Comparison of ENCODE assay signal across 1 cellular context in the genomic region with DNA sequence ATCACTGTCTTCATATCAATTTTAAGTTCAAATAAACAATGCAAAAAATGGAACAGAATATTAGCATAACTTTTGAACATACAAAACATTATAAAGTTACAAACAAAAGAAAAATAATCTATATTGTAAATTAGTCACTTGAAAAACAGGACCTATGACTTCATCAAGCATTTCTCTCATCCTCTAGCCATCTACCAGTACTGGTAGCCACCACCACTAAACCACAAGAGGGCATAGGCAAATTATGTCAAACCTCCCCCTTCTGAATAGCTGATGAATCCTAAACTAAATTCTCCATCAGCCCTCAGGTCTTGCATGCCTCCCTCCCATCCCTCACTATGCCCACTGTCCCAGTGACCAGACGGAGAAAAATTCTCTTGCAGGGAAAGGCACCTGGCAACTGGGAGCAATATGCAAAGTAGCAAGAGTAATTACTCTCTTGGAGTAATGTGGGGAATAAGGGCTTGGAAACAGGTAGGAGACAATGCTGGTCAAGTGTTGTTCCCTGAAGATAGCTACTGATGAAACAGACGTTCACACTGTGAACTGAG.
TF ChIP-seq lines count a peak whose summit lies in the region.

No MANE protein-coding gene starts in this region.

TF ChIP-seq in SK-N-SH, 30 proteins besides CTCF, POLR2A, EP300 and RAD21 (continued from another document):
- TF ChIP-seq REST (IDR thresholded peaks at IDR 0.05; ENCODE audit: low read depth, low read length): no peak
- TF ChIP-seq, protein P1, sequence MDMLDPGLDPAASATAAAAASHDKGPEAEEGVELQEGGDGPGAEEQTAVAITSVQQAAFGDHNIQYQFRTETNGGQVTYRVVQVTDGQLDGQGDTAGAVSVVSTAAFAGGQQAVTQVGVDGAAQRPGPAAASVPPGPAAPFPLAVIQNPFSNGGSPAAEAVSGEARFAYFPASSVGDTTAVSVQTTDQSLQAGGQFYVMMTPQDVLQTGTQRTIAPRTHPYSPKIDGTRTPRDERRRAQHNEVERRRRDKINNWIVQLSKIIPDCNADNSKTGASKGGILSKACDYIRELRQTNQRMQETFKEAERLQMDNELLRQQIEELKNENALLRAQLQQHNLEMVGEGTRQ (IDR thresholded peaks at IDR 0.05; ENCODE audit: borderline replicate concordance, low read depth, low read length): no peak
- TF ChIP-seq, protein P2, sequence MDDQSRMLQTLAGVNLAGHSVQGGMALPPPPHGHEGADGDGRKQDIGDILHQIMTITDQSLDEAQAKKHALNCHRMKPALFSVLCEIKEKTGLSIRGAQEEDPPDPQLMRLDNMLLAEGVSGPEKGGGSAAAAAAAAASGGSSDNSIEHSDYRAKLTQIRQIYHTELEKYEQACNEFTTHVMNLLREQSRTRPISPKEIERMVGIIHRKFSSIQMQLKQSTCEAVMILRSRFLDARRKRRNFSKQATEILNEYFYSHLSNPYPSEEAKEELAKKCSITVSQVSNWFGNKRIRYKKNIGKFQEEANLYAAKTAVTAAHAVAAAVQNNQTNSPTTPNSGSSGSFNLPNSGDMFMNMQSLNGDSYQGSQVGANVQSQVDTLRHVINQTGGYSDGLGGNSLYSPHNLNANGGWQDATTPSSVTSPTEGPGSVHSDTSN (IDR thresholded peaks at IDR 0.05): no peak
- TF ChIP-seq ELF1 (IDR thresholded peaks at IDR 0.05): no peak
- TF ChIP-seq NFIC (IDR thresholded peaks at IDR 0.05; ENCODE audit: borderline replicate concordance): no peak
- no peak for TF ChIP-seq MEF2A (IDR thresholded peaks at IDR 0.05; ENCODE audit: borderline replicate concordance, low read depth)
- TF ChIP-seq GATA2 (CRISPR knock-in tag; IDR thresholded peaks at IDR 0.05): no peak
- TF ChIP-seq FOXJ3 (CRISPR knock-in tag; IDR thresholded peaks at IDR 0.05): no peak
- TF ChIP-seq EZH2phosphoT487 (IDR thresholded peaks at IDR 0.05; ENCODE audit: borderline replicate concordance, low read depth): no peak
- TF ChIP-seq SMC3 (IDR thresholded peaks at IDR 0.05; ENCODE audit: low read depth, low read length): no peak
- TF ChIP-seq YY1 (IDR thresholded peaks at IDR 0.05; ENCODE audit: low read depth): no peak
- no peak for TF ChIP-seq RCOR1 (IDR thresholded peaks at IDR 0.05; ENCODE audit: low read length)
